ENCODE assay signal across 28 cellular contexts in genomic region chr2:241002275-241003046, GRCh38. TPM values are rescaled to one million over a fixed set of nuclear protein-coding genes. Genes with fewer than 3 reads are reported as not detected.
DNase-seq lines count a peak whose midpoint lies in the region; ATAC-seq and TF ChIP-seq lines count a peak whose summit lies in the region.
"Had no signal": no experiment of that assay in that cellular context is flagged by ENCODE, and none has a peak within 500 bp of the region (broad histone marks: within the 10 kb centered on the region; RNA-seq: fewer than 3 reads in every experiment).

No MANE protein-coding gene starts in this region.

- no peak overlapping the region for H3K4me2 ChIP-seq in smooth muscle cell
- H3K4me2 ChIP-seq: GM23338, hepatocyte had no signal

- H3K9ac ChIP-seq in endodermal cell (ENCODE audit: extremely low read depth, low read length, poor library complexity, severe bottlenecking) (no peak overlapping the region), smooth muscle cell (ENCODE audit: low read depth) (no peak overlapping the region)

- intact Hi-C loops in cardiac septum (cut with DNase I), result no loop called here
- intact Hi-C loops in left cardiac atrium (cut with DNase I), result no loop called here
- intact Hi-C loops in prostate gland (cut with DNase I), result no loop called here

- TF ChIP-seq POLR2A in prostate gland (IDR thresholded peaks at IDR 0.05) (no peak), GM18505 (IDR thresholded peaks at IDR 0.05; ENCODE audit: borderline replicate concordance, extremely low read depth, insufficient read depth, insufficient read length) (no peak)

- no peak overlapping the region for H2AFZ ChIP-seq in smooth muscle cell (ENCODE audit: low read depth)
- H2AFZ ChIP-seq: GM23338, hepatocyte had no signal

- H3K36me3 ChIP-seq in endodermal cell (ENCODE audit: control insufficient read depth, insufficient read depth, low read length), result no peaks in the 10 kb centered on the region
- no peaks in the 10 kb centered on the region for H3K36me3 ChIP-seq in prostate gland
- H3K36me3 ChIP-seq in smooth muscle cell (ENCODE audit: low read depth), result no peaks in the 10 kb centered on the region
- H3K36me3 ChIP-seq: adrenal gland, BE2C had no signal

- peaks cover 37% of the 10 kb centered on the region for H3K27me3 Mint-ChIP-seq in endodermal cell (ENCODE audit: insufficient read depth)

- WGBS in endodermal cell (ENCODE audit: insufficient coverage in 1 of 2, insufficient read length in 1 of 2), 2 experiments, result 85 to 89% methylated on average over 6 to 11 of the region's 11 CpGs
- WGBS in prostate gland, result 91% methylated on average over 11 of the region's 11 CpGs
- 90% methylated on average over 11 of the region's 11 CpGs for WGBS in smooth muscle cell (ENCODE audit: low lambda C conversion rate)

- H3F3A ChIP-seq in smooth muscle cell (ENCODE audit: low read depth), result no peaks in the 10 kb centered on the region

- H3K27me3 ChIP-seq in endodermal cell (ENCODE audit: control insufficient read depth, insufficient read depth, low read length, poor library complexity, severe bottlenecking) (peaks cover 40% of the 10 kb centered on the region), prostate gland (replicated peaks; ENCODE audit: insufficient read depth) (no peaks in the 10 kb centered on the region), smooth muscle cell (ENCODE audit: low read depth) (peaks cover 8% of the 10 kb centered on the region)
- H3K27me3 ChIP-seq: adrenal gland, vagina had no signal

- no peaks in the 10 kb centered on the region for H4K20me1 ChIP-seq in smooth muscle cell (ENCODE audit: low read depth)

- no peaks in the 10 kb centered on the region for H3K4me1 ChIP-seq in endodermal cell (ENCODE audit: control insufficient read depth, insufficient read depth, low read length)
- H3K4me1 ChIP-seq in prostate gland (replicated peaks), result peaks cover 6% of the 10 kb centered on the region
- no peaks in the 10 kb centered on the region for H3K4me1 ChIP-seq in smooth muscle cell (ENCODE audit: low read depth)
- H3K4me1 ChIP-seq: BE2C had no signal

- H3K27ac ChIP-seq in endodermal cell (ENCODE audit: low read depth, low read length) (no peak overlapping the region), prostate gland (no peak overlapping the region), smooth muscle cell (ENCODE audit: low read depth) (no peak overlapping the region)
- H3K27ac ChIP-seq: adrenal gland, hepatocyte, psoas muscle, vagina had no signal

- no peak overlapping the region for H3K27ac Mint-ChIP-seq in endodermal cell
- H3K27ac Mint-ChIP-seq: activated CD4-positive, alpha-beta T cell treated with anti-CD3 and anti-CD28 coated beads, Interleukin-2, amount 10 ng/mL, durations not matched to agents 24 days and 14 days; activated T-helper 1 cell treated with anti-CD3 and anti-CD28 coated beads, Interleukin-12 subunit alpha, Interleukin-12 subunit beta, Interleukin-2, Interleukin-4 antibody, amounts not matched to agents 30 ng/mL and 10 ng/mL and 1 ng/mL, durations not matched to agents 14 hours and 24 hours and 36 hours; CD8-positive, alpha-beta T cell; GM23338 had no signal

- H3K4me3 ChIP-seq in endodermal cell (ENCODE audit: low read length), result no peak overlapping the region
- H3K4me3 ChIP-seq in prostate gland, result no peak overlapping the region
- no peak overlapping the region for H3K4me3 ChIP-seq in smooth muscle cell
- H3K4me3 ChIP-seq: adrenal gland, GM23338, hepatocyte, psoas muscle, vagina had no signal

- H3K9me3 ChIP-seq in endodermal cell (ENCODE audit: control insufficient read depth, low read length), result peaks cover 26% of the 10 kb centered on the region
- H3K9me3 ChIP-seq in prostate gland, result no peaks in the 10 kb centered on the region
- peaks cover 10% of the 10 kb centered on the region for H3K9me3 ChIP-seq in smooth muscle cell (replicated peaks; ENCODE audit: low read depth)

- H3K36me3 Mint-ChIP-seq in endodermal cell (ENCODE audit: low read depth), result no peaks in the 10 kb centered on the region

- peaks cover 34% of the 10 kb centered on the region for H3K9me3 Mint-ChIP-seq in endodermal cell

- TF ChIP-seq CTCF in endodermal cell (conservative IDR thresholded peaks at IDR 0.05) (no peak), prostate gland (IDR thresholded peaks at IDR 0.05) (no peak), smooth muscle cell (IDR thresholded peaks at IDR 0.05; ENCODE audit: borderline replicate concordance, insufficient read depth, poor library complexity, severe bottlenecking) (no peak)

- no peak for ATAC-seq in left cardiac atrium
- no peak for ATAC-seq in GM18505 (IDR thresholded peaks at IDR 0.05; ENCODE audit: unreplicated experiment)
- no peak for ATAC-seq in esophagus mucosa
- ATAC-seq: CD8-positive, alpha-beta T cell; GM23338; left colon; Panc1 had no signal

- H3K4me3 Mint-ChIP-seq in endodermal cell, result no peak overlapping the region
- H3K4me3 Mint-ChIP-seq: activated CD4-positive, alpha-beta T cell treated with anti-CD3 and anti-CD28 coated beads, Interleukin-2, amount 10 ng/mL, durations not matched to agents 24 days and 14 days; activated T-helper 1 cell treated with anti-CD3 and anti-CD28 coated beads, Interleukin-12 subunit alpha, Interleukin-12 subunit beta, Interleukin-2, Interleukin-4 antibody, amounts not matched to agents 30 ng/mL and 10 ng/mL and 1 ng/mL, durations not matched to agents 14 hours and 24 hours and 36 hours; CD8-positive, alpha-beta T cell; GM23338 had no signal

- no peaks in the 10 kb centered on the region for H3K79me2 ChIP-seq in smooth muscle cell (ENCODE audit: low read depth)
- H3K79me2 ChIP-seq: hepatocyte had no signal

- peak; percentile 71 for DNase-seq in cardiac septum (ENCODE audit: low spot score)
- no peak for DNase-seq in left cardiac atrium
- peak; percentile 30 for DNase-seq in endodermal cell
- peak; percentile 3 for DNase-seq in prostate gland (ENCODE audit: low spot score)
- DNase-seq in smooth muscle cell (lab: John Stamatoyannopoulos, UW; ENCODE audit: unreplicated experiment), result no peak
- no peak for DNase-seq in NCI-H1417 (lab: John Stamatoyannopoulos, UW)
- DNase-seq: ACHN; BE2C; DMS 273 treated with DMSO at 0.1 percent for 48 hours; left colon; mesenchymal stem cell; NCI-H1694; NCI-H748 treated with DMSO at 0.1 percent for 48 hours; SIG-M5; stimulated activated naive CD4-positive, alpha-beta T cell; T1000 had no signal

- peaks cover under 1% of the 10 kb centered on the region for H3K4me1 Mint-ChIP-seq in endodermal cell

RNA-seq across cellular contexts. Expression of gene SNED1, which starts 4.0 kb away (rescaled TPM):
- 9.7 TPM for total RNA-seq in cardiac septum
- 10 to 100 TPM; 12.2 to 31.9 TPM for total RNA-seq in left cardiac atrium
- 1 to 10 TPM in 1 of 2 donors, under 1 TPM in 1; 0.66 to 4.5 TPM for total RNA-seq in endodermal cell
- polyA plus RNA-seq in endodermal cell (2013, experiment 1 of 2), result 0.96 TPM
- 0.25 TPM for polyA plus RNA-seq in endodermal cell (2013, experiment 2 of 2)
- 100 to 1,000 TPM in 1 of 2 donors, 10 to 100 TPM in 1; 32.0 to 115 TPM for total RNA-seq in prostate gland
- total RNA-seq in smooth muscle cell, result 0.36 and 0.81 TPM in 2 replicates
- 1.1 and 3.0 TPM in 2 replicates for polyA plus RNA-seq in smooth muscle cell
- 3.9 TPM for total RNA-seq in esophagus mucosa
- total RNA-seq: HT-29 had no signal

Comparison
In these comparisons a context has a peak if more than half of its experiments do, and no peak if none do; other contexts are left out.
1. DNase-seq: peak in cardiac septum (single experiment), endodermal cell (single experiment) and prostate gland (single experiment); none in left cardiac atrium (single experiment), smooth muscle cell (single experiment) and NCI-H1417 (0 of 3).